1 cellular context compared by ENCODE assay signal in genomic region chr20:30723934-30724744, GRCh38.
A peak's percentile ranks its signal among the peaks of the same experiment; 100 is the strongest.
TF ChIP-seq lines count a peak whose summit lies in the region.
"Not testable (repeated sequence)": the region's sequence is repeated elsewhere in the genome, so short reads cannot be mapped to it uniquely, and the experiment has no call there.

No MANE protein-coding gene starts in this region.

TF ChIP-seq in K562, 482 proteins besides CTCF, POLR2A, EP300 and RAD21 (continued from another document and continues in another):
- TF ChIP-seq FOXM1 (IDR thresholded peaks at IDR 0.05; ENCODE audit: low read depth) (peak; percentile 36; the same call in 1 of the 2 replicates), MBD2 (IDR thresholded peaks at IDR 0.05; ENCODE audit: borderline replicate concordance, low read depth) (0 out of 2 replicates have a peak, but pooled peaks have one; percentile 37), ELF1 (tag; IDR thresholded peaks at IDR 0.05) (peak; percentile 83), JUND (IDR thresholded peaks at IDR 0.05; ENCODE audit: borderline replicate concordance, low read depth, low read length) (0 out of 2 replicates have a peak, but pooled peaks have one; percentile 4), GATA2 (CRISPR knock-in tag; IDR thresholded peaks at IDR 0.05) (peak; percentile 40; the same call in 1 of the 2 replicates), YY1 (IDR thresholded peaks at IDR 0.05; ENCODE audit: borderline replicate concordance in 1 of 3, control insufficient read depth in 1 of 3, extremely low read depth in 1 of 3, insufficient read depth in 3 of 3, insufficient read length in 1 of 3, insufficient replicate concordance in 2 of 3, low read depth in 1 of 3, low read length in 2 of 3) (peak in 2 of 3 experiments; percentile 21 to 66), MGA (IDR thresholded peaks at IDR 0.05) (peak; percentile 19; the same call in 1 of the 2 replicates), HDAC1 (IDR thresholded peaks at IDR 0.05) (0 out of 4 replicates have a peak, but pooled peaks of 1 of the 2 experiments have one; percentile 6), NFIC (IDR thresholded peaks at IDR 0.05) (0 out of 2 replicates have a peak, but pooled peaks have one; percentile 19), SUPT5H (IDR thresholded peaks at IDR 0.05) (peak; percentile 83), GABPA (tag; conservative IDR thresholded peaks at IDR 0.05; ENCODE audit: low read depth) (peak; percentile 68), POLR2B (IDR thresholded peaks at IDR 0.05; ENCODE audit: low read depth, partially characterized antibody) (peak; percentile 82), GATAD2B (IDR thresholded peaks at IDR 0.05; ENCODE audit: borderline replicate concordance) (peak; percentile 40; the same call in 1 of the 2 replicates), PML (IDR thresholded peaks at IDR 0.05; ENCODE audit: low read length) (0 out of 2 replicates have a peak, but pooled peaks have one; percentile 29), E2F6 (IDR thresholded peaks at IDR 0.05; ENCODE audit: borderline replicate concordance in 1 of 2, extremely low read depth in 1 of 2, insufficient read depth in 1 of 2, insufficient read length in 1 of 2, low read depth in 1 of 2, low read length in 1 of 2, poor library complexity in 1 of 2, severe bottlenecking in 1 of 2) (peak; percentile 20 to 74), RBBP5 (IDR thresholded peaks at IDR 0.05; ENCODE audit: borderline replicate concordance, insufficient read depth, low read length, poor library complexity, severe bottlenecking) (peak; percentile 64), ETV5 (CRISPR knock-in tag; IDR thresholded peaks at IDR 0.05; ENCODE audit: low read depth) (0 out of 2 replicates have a peak, but pooled peaks have one; percentile 54), ZNF12 (CRISPR knock-in tag; IDR thresholded peaks at IDR 0.05) (0 out of 2 replicates have a peak, but pooled peaks have one; percentile 47), PCBP1 (IDR thresholded peaks at IDR 0.05; ENCODE audit: low read depth, low read length, poor library complexity, severe bottlenecking) (peak; percentile 28), CTCFL (IDR thresholded peaks at IDR 0.05; ENCODE audit: borderline replicate concordance, insufficient read depth, low read depth, low read length, poor library complexity, severe bottlenecking) (peak; percentile 87), TBP (optimal IDR thresholded peaks at IDR 0.05; ENCODE audit: low read depth, low read length) (peak; percentile 32), KDM4B (IDR thresholded peaks at IDR 0.05; ENCODE audit: borderline replicate concordance in 2 of 2, low read depth in 1 of 2) (peak in 1 of 2 experiments; percentile 19; a peak in 1 of 4 replicates), POLR2AphosphoS5 (IDR thresholded peaks at IDR 0.05; ENCODE audit: control insufficient read depth, insufficient read depth, low read depth, low read length) (peak; percentile 65), TAF1 (IDR thresholded peaks at IDR 0.05; ENCODE audit: control insufficient read depth, extremely low read depth, insufficient read depth, low read length, severe bottlenecking) (peak; percentile 85), RB1 (IDR thresholded peaks at IDR 0.05; ENCODE audit: low read depth) (peak; percentile 81), MYC (IDR thresholded peaks at IDR 0.05; ENCODE audit: low read depth, low read length) (peak; percentile 60; the same call in 1 of the 2 replicates), GABPB1 (CRISPR knock-in tag; IDR thresholded peaks at IDR 0.05) (peak; percentile 59; the same call in 1 of the 2 replicates), CCNT2 (IDR thresholded peaks at IDR 0.05; ENCODE audit: borderline replicate concordance, extremely low read depth, insufficient read length, low read depth, low read length) (peak; percentile 45), CBX1 (IDR thresholded peaks at IDR 0.05; ENCODE audit: low read depth) (peak; percentile 65; the same call in 1 of the 2 replicates), TAF9B (IDR thresholded peaks at IDR 0.05; ENCODE audit: partially characterized antibody) (peak; percentile 59), HCFC1 (IDR thresholded peaks at IDR 0.05; ENCODE audit: low read depth, low read length) (peak; percentile 37; the same call in 1 of the 2 replicates), CXXC5 (CRISPR knock-in tag; IDR thresholded peaks at IDR 0.05) (peak; percentile 86), MAX (CRISPR knock-in tag; IDR thresholded peaks at IDR 0.05) (peak; percentile 37; the same call in 1 of the 2 replicates), MNT (conservative IDR thresholded peaks at IDR 0.05) (peak in 1 of 2 experiments; percentile 41; a peak in 2 of 4 replicates), MLLT1 (IDR thresholded peaks at IDR 0.05) (peak in 1 of 2 experiments; percentile 80; a peak in 2 of 4 replicates), ZFX (CRISPR knock-in tag; IDR thresholded peaks at IDR 0.05) (peak; percentile 61), NRF1 (conservative IDR thresholded peaks at IDR 0.05 in 1 of 2, IDR thresholded peaks at IDR 0.05 in 1 of 2) (peak; percentile 53 to 63), TFAP4 (CRISPR knock-in tag; IDR thresholded peaks at IDR 0.05; ENCODE audit: borderline replicate concordance) (peak; percentile 44; the same call in 1 of the 2 replicates), KDM5B (IDR thresholded peaks at IDR 0.05; ENCODE audit: insufficient replicate concordance, low read depth, low read length) (peak; percentile 73), POLR2G (IDR thresholded peaks at IDR 0.05; ENCODE audit: low read depth, low read length) (peak; percentile 92)
- not testable (repeated sequence) for TF ChIP-seq FOXM1 (CRISPR knock-in tag; IDR thresholded peaks at IDR 0.05; ENCODE audit: low read depth); JUND (tag; IDR thresholded peaks at IDR 0.05; ENCODE audit: borderline replicate concordance, low read depth, low read length); MYC (CRISPR knock-in tag; IDR thresholded peaks at IDR 0.05; ENCODE audit: borderline replicate concordance, low read depth)
